ENCODE assay signal across 9 cellular contexts in genomic region chr7:6026917-6027316, GRCh38. TPM values are rescaled to one million over a fixed set of nuclear protein-coding genes. Genes with fewer than 3 reads are reported as not detected.
DNase-seq lines count a peak whose midpoint lies in the region; ATAC-seq and TF ChIP-seq lines count a peak whose summit lies in the region.
"Had no signal": no experiment of that assay in that cellular context is flagged by ENCODE, and none has a peak within 500 bp of the region (broad histone marks: within the 10 kb centered on the region; RNA-seq: fewer than 3 reads in every experiment).

No MANE protein-coding gene starts in this region.

- DNase-seq in activated T-cell treated with anti-CD3 and anti-CD28 coated beads, Interleukin-2, amount 50 U/mL, for 24 hours, result no peak
- no peak for DNase-seq in activated T-cell treated with anti-CD3 and anti-CD28 coated beads, Interleukin-2, amount 50 U/mL, for 48 hours
- DNase-seq in activated B cell treated with CpG ODN at 0.5 μM for 24 hours (no peak), ovary (no peak), NCI-H2171 treated with DMSO at 0.1 percent for 48 hours (lab: John Stamatoyannopoulos, UW) (no peak)
- DNase-seq in activated CD4-positive, alpha-beta T cell treated with anti-CD3 and anti-CD28 coated beads, Interleukin-2, amount 50 U/mL, for 48 hours, result no peak

- peak overlapping the region; percentile 53 for H3K27ac ChIP-seq in layer of hippocampus (ENCODE audit: low read depth, low read length)
- H3K27ac ChIP-seq in subcutaneous abdominal adipose tissue (ENCODE audit: low read depth, low read length), result peak overlapping the region; percentile 15
- no peak overlapping the region for H3K27ac ChIP-seq in ovary

- H3K27me3 ChIP-seq in layer of hippocampus (ENCODE audit: control insufficient read depth, insufficient read depth, low read length), result no peaks in the 10 kb centered on the region
- H3K27me3 ChIP-seq in subcutaneous abdominal adipose tissue (ENCODE audit: control insufficient read depth in 5 of 5, insufficient read depth in 4 of 5, low read length in 5 of 5), result no peaks in the 10 kb centered on the region
- no peaks in the 10 kb centered on the region for H3K27me3 ChIP-seq in ovary
- H3K27me3 ChIP-seq: pancreas had no signal

- peak overlapping the region; percentile 93 for H3K27ac Mint-ChIP-seq in activated T-cell treated with anti-CD3 and anti-CD28 coated beads, Interleukin-2, amount 50 U/mL, for 24 hours
- peak overlapping the region; percentile 91 for H3K27ac Mint-ChIP-seq in activated B cell treated with CpG ODN at 0.5 μM for 24 hours

- H3K9me3 ChIP-seq in subcutaneous abdominal adipose tissue (ENCODE audit: control insufficient read depth in 5 of 5, low read length in 5 of 5) (no peaks in the 10 kb centered on the region), ovary (no peaks in the 10 kb centered on the region)
- H3K9me3 ChIP-seq: pancreas had no signal

- H3K4me3 Mint-ChIP-seq in activated T-cell treated with anti-CD3 and anti-CD28 coated beads, Interleukin-2, amount 50 U/mL, for 24 hours, result no peak overlapping the region
- H3K4me3 Mint-ChIP-seq in activated B cell treated with CpG ODN at 0.5 μM for 24 hours, result peak overlapping the region; percentile 77

- ATAC-seq in activated B cell treated with CpG ODN at 0.5 μM for 24 hours (ENCODE audit: low read depth), result peak; percentile 32

- H3K36me3 ChIP-seq in subcutaneous abdominal adipose tissue (ENCODE audit: control insufficient read depth in 5 of 5, insufficient read depth in 5 of 5, low read length in 5 of 5) (peaks cover 12 to 92% (median 73%) of the 10 kb centered on the region in 5 donors), ovary (no peaks in the 10 kb centered on the region)

- peak overlapping the region in 4 of 5 donors; percentile 2 to 63 (median 53) for H3K9ac ChIP-seq in subcutaneous abdominal adipose tissue (ENCODE audit: low read length in 5 of 5)

- H3K27me3 Mint-ChIP-seq in activated T-cell treated with anti-CD3 and anti-CD28 coated beads, Interleukin-2, amount 50 U/mL, for 24 hours, result no peaks in the 10 kb centered on the region
- H3K27me3 Mint-ChIP-seq in activated B cell treated with CpG ODN at 0.5 μM for 24 hours, result no peaks in the 10 kb centered on the region

- CTCF ChIA-PET in activated B cell treated with CpG ODN at 0.5 μM for 24 hours (lab: Charles Lee), result interaction anchor here (0.8 kb wide), 1 partner anchor 19 kb away, joined by 4 read pairs; the partner anchor contains the start of genes AIMP2 and PMS2

- no peak for TF ChIP-seq EP300 in ovary (IDR thresholded peaks at IDR 0.05)

- TF ChIP-seq CTCF in activated B cell treated with CpG ODN at 0.5 μM for 24 hours (IDR thresholded peaks at IDR 0.05) (no peak), ovary (IDR thresholded peaks at IDR 0.05) (no peak)

- H3K4me1 ChIP-seq in subcutaneous abdominal adipose tissue (ENCODE audit: control insufficient read depth in 5 of 5, insufficient read depth in 5 of 5, low read length in 5 of 5) (peaks cover 0 to 14% (median 7%) of the 10 kb centered on the region in 5 donors), ovary (ENCODE audit: insufficient read depth) (no peaks in the 10 kb centered on the region)
- H3K4me1 ChIP-seq: pancreas had no signal

- 82 to 90% (median 82%) methylated on average over 8 of the region's 8 CpGs for WGBS in ovary, 3 donors

- H3K4me3 ChIP-seq in subcutaneous abdominal adipose tissue (ENCODE audit: low read depth in 1 of 5, low read length in 5 of 5) (peak overlapping the region in 1 of 5 donors; percentile 38), ovary (no peak overlapping the region)
- H3K4me3 ChIP-seq: pancreas had no signal

- POLR2A ChIA-PET in activated B cell treated with CpG ODN at 0.5 μM for 24 hours (lab: Charles Lee), result interaction anchor here (2.4 kb wide), 1 partner anchor 18 kb away, joined by 12 read pairs; the partner anchor contains the start of genes AIMP2 and PMS2

- no peak for TF ChIP-seq POLR2A in ovary (IDR thresholded peaks at IDR 0.05)

- peaks cover 21% of the 10 kb centered on the region for H3K4me1 Mint-ChIP-seq in activated T-cell treated with anti-CD3 and anti-CD28 coated beads, Interleukin-2, amount 50 U/mL, for 24 hours (ENCODE audit: low read depth)
- H3K4me1 Mint-ChIP-seq in activated B cell treated with CpG ODN at 0.5 μM for 24 hours, result peaks cover 26% of the 10 kb centered on the region

- no peaks in the 10 kb centered on the region for H3K9me3 Mint-ChIP-seq in activated T-cell treated with anti-CD3 and anti-CD28 coated beads, Interleukin-2, amount 50 U/mL, for 24 hours
- no peaks in the 10 kb centered on the region for H3K9me3 Mint-ChIP-seq in activated B cell treated with CpG ODN at 0.5 μM for 24 hours

- intact Hi-C loops in activated B cell treated with CpG ODN at 0.5 μM for 24 hours (cut with micrococcal nuclease) (loop anchor here (1.0 kb wide), 1 partner anchor 18 kb away; the partner anchor contains the start of genes AIMP2 and PMS2), ovary (cut with DNase I) (no loop called here)

- H3K36me3 Mint-ChIP-seq in activated T-cell treated with anti-CD3 and anti-CD28 coated beads, Interleukin-2, amount 50 U/mL, for 24 hours (ENCODE audit: low read depth), result peaks cover 98% of the 10 kb centered on the region
- peaks cover 81% of the 10 kb centered on the region for H3K36me3 Mint-ChIP-seq in activated B cell treated with CpG ODN at 0.5 μM for 24 hours (ENCODE audit: low read depth)

RNA-seq across cellular contexts. Expression of gene ANKRD61, which starts 4.3 kb away (rescaled TPM):
- not detected in 2 replicates for total RNA-seq in activated B cell treated with CpG ODN at 0.5 μM for 24 hours
- 1 to 10 TPM in 1 of 7 donors, under 1 TPM in 1, not detected in 5; 0.57 to 1.5 TPM for total RNA-seq in ovary
- polyA plus RNA-seq in ovary, result under 1 TPM in 1 of 2 donors, not detected in 1; 0.15 TPM
- total RNA-seq: pancreas had no signal
- polyA plus RNA-seq: pancreas had no signal

RNA-seq across cellular contexts. Expression of gene AIMP2, which starts 17.8 kb away (rescaled TPM):
- total RNA-seq in activated B cell treated with CpG ODN at 0.5 μM for 24 hours, result 37.1 and 37.8 TPM in 2 replicates
- total RNA-seq in ovary, result 10 to 100 TPM; 16.1 to 37.1 (median 17.8) TPM
- 10 to 100 TPM; 14.1 to 18.2 TPM for polyA plus RNA-seq in ovary

RNA-seq across cellular contexts. Expression of gene PMS2, which starts 18.1 kb away (rescaled TPM):
- total RNA-seq in activated B cell treated with CpG ODN at 0.5 μM for 24 hours, result 16.0 and 25.7 TPM in 2 replicates
- total RNA-seq in ovary, result 10 to 100 TPM in 3 of 7 donors, 1 to 10 TPM in 4; 5.2 to 14.5 (median 9.0) TPM
- 10 to 100 TPM in 1 of 2 donors, 1 to 10 TPM in 1; 5.9 to 15.9 TPM for polyA plus RNA-seq in ovary

RNA-seq across cellular contexts. Expression of gene EIF2AK1, which starts 32.1 kb away (rescaled TPM):
- total RNA-seq in activated B cell treated with CpG ODN at 0.5 μM for 24 hours, result 82.0 and 85.7 TPM in 2 replicates
- 100 to 1,000 TPM in 1 of 7 donors, 10 to 100 TPM in 6; 54.2 to 164 (median 73.1) TPM for total RNA-seq in ovary
- 10 to 100 TPM; 32.5 to 82.3 TPM for polyA plus RNA-seq in ovary

RNA-seq across cellular contexts. Expression of gene RSPH10B, which starts 56.4 kb away (rescaled TPM):
- not detected in 2 replicates for total RNA-seq in activated B cell treated with CpG ODN at 0.5 μM for 24 hours
- total RNA-seq in ovary, result 1 to 10 TPM in 2 of 7 donors, under 1 TPM in 4, not detected in 1; 0.18 to 9.0 (median 0.72) TPM
- polyA plus RNA-seq in ovary, result under 1 TPM; 0.23 to 0.58 TPM

Comparison
In these comparisons a context has a peak if more than half of its experiments do, and no peak if none do; other contexts are left out.
1. H3K27ac ChIP-seq: peak in layer of hippocampus (single experiment) and subcutaneous abdominal adipose tissue (single experiment); none in ovary (0 of 2).